In the genomic region with DNA sequence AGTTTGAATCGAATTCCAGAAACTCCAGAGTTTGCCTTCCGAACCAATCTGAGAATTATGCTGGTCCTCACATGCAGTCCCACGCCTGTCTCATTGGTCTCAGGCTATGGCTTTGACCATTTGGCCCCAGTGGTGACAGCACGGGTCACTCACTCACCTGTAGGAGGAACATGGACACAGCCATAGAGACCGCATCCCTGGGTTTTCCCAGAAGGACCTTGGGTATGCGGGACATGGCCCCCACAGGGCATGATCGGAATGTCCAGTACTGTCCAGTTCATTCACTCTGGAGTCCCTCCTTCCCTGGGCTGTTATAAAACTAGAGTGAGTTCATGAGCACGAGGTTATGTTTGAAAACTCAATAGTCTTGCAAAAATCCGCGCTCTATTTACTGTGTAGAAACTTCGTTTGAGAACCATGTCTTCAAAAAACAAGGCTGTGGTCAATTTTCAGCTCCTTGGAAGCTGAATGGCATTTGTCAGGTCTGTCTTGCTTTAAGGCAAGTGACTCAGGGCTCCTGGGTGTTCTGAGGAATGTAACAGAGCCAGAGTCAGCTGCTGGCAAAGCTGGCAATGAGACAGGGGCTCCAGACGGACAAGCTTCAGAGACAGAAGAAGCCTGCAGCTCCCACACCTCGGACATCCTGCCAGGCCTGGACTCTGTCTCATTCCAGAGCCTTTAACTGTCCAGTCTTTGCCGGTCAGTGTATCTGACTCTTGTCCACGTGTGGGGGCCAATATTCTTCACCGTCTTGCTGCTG, we compare ENCODE assay signal across 24 cellular contexts.
DNase-seq lines count a peak whose midpoint lies in the region; ATAC-seq and TF ChIP-seq lines count a peak whose summit lies in the region.
"Had no signal": no experiment of that assay in that cellular context is flagged by ENCODE, and none has a peak within 500 bp of the region (broad histone marks: within the 10 kb centered on the region; RNA-seq: fewer than 3 reads in every experiment).

No MANE protein-coding gene starts in this region.

- TF ChIP-seq POLR2A in erythroblast (IDR thresholded peaks at IDR 0.05; ENCODE audit: low read length), result no peak

- H3K27ac ChIP-seq in upper lobe of right lung, result no peak overlapping the region
- H3K27ac ChIP-seq: BLaER1 treated with 17β-estradiol and CSF1 and Interleukin-3, amounts not matched to agents 10 nM and 100 nM; breast epithelium; hepatocyte had no signal

- H3K36me3 ChIP-seq in MG63 (no peaks in the 10 kb centered on the region), upper lobe of right lung (no peaks in the 10 kb centered on the region)
- H3K36me3 ChIP-seq: BLaER1 treated with 17β-estradiol and CSF1 and Interleukin-3, amounts not matched to agents 10 nM and 100 nM; breast epithelium had no signal

- no peaks in the 10 kb centered on the region for H3K36me3 Mint-ChIP-seq in activated CD4-positive, alpha-beta T cell treated with anti-CD3 and anti-CD28 coated beads, Interleukin-2, amount 10 ng/mL, durations not matched to agents 24 days and 14 days (ENCODE audit: low read depth)
- peaks cover 5% of the 10 kb centered on the region in 2 donors for H3K36me3 Mint-ChIP-seq in activated T-cell treated with anti-CD3 and anti-CD28 coated beads, Interleukin-2, amount 50 U/mL, for 72 hours (ENCODE audit: insufficient read depth in 2 of 2)

- intact Hi-C loops in activated CD4-positive, alpha-beta T cell treated with anti-CD3 and anti-CD28 coated beads, Interleukin-2, amount 10 ng/mL, durations not matched to agents 24 days and 14 days (cut with micrococcal nuclease), result no loop called here
- intact Hi-C loops in upper lobe of right lung (cut with DNase I), result no loop called here

- peaks cover 9% of the 10 kb centered on the region for H3K27me3 Mint-ChIP-seq in activated CD4-positive, alpha-beta T cell treated with anti-CD3 and anti-CD28 coated beads, Interleukin-2, amount 10 ng/mL, durations not matched to agents 24 days and 14 days
- H3K27me3 Mint-ChIP-seq in activated T-cell treated with anti-CD3 and anti-CD28 coated beads, Interleukin-2, amount 50 U/mL, for 72 hours (ENCODE audit: low read depth), result peaks cover 7% of the 10 kb centered on the region

- H3K27me3 ChIP-seq in MG63 (no peaks in the 10 kb centered on the region), upper lobe of right lung (no peaks in the 10 kb centered on the region)
- H3K27me3 ChIP-seq: BLaER1 treated with 17β-estradiol and CSF1 and Interleukin-3, amounts not matched to agents 10 nM and 100 nM; breast epithelium; hepatocyte had no signal

- ATAC-seq in upper lobe of right lung, result peak; percentile 21
- no peak for ATAC-seq in activated T-cell treated with anti-CD3 and anti-CD28 coated beads, Interleukin-2, amount 50 U/mL, for 72 hours (replicated peaks in 1 of 2)
- ATAC-seq: activated naive CD8-positive, alpha-beta T cell treated with anti-CD3 and anti-CD28 coated beads, Interleukin-2, amount 50 U/mL, for 24 hours; Right ventricle myocardium inferior; stimulated activated naive CD8-positive, alpha-beta T cell treated with anti-CD3 and anti-CD28 coated beads, Interleukin-15, amount 100 ng/mL, for 72 hours had no signal

- H3K4me1 ChIP-seq in upper lobe of right lung, result no peaks in the 10 kb centered on the region
- H3K4me1 ChIP-seq: breast epithelium had no signal

- H3K9me3 Mint-ChIP-seq in activated CD4-positive, alpha-beta T cell treated with anti-CD3 and anti-CD28 coated beads, Interleukin-2, amount 10 ng/mL, durations not matched to agents 24 days and 14 days, result peaks cover 3% of the 10 kb centered on the region
- H3K9me3 Mint-ChIP-seq in activated T-cell treated with anti-CD3 and anti-CD28 coated beads, Interleukin-2, amount 50 U/mL, for 72 hours, result peaks cover 1 to 5% of the 10 kb centered on the region in 2 donors

- peak; percentile 45 for DNase-seq in activated CD4-positive, alpha-beta T cell treated with anti-CD3 and anti-CD28 coated beads, Interleukin-2, amount 10 ng/mL, durations not matched to agents 24 days and 14 days
- DNase-seq in activated CD4-positive, alpha-beta T cell treated with anti-CD3 and anti-CD28 coated beads, Interleukin-2, amount 50 U/mL, for 48 hours, result no peak
- DNase-seq in MG63 (peak; percentile 59), epithelial cell of esophagus (ENCODE audit: low read depth) (peak; percentile 19), upper lobe of right lung (no peak), DMS53 treated with DMSO at 0.1 percent for 48 hours (lab: John Stamatoyannopoulos, UW; ENCODE audit: unreplicated experiment) (no peak), erythroblast (lab: John Stamatoyannopoulos, UW) (no peak)
- DNase-seq in activated T-cell treated with anti-CD3 and anti-CD28 coated beads, Interleukin-2, amount 50 U/mL, for 72 hours, result no peak
- DNase-seq: activated CD4-positive, alpha-beta T cell treated with anti-CD3 and anti-CD28 coated beads for 48 hours; activated effector memory CD4-positive, alpha-beta T cell treated with anti-CD3 and anti-CD28 coated beads, Interleukin-2, amount 50 U/mL, for 16 hours; activated naive CD8-positive, alpha-beta T cell treated with anti-CD3 and anti-CD28 coated beads, Interleukin-2, amount 50 U/mL, for 24 hours; dermis blood vessel endothelial cell; HCEC 1CT; NCI-H1417 treated with DMSO at 0.1 percent for 48 hours; NCI-H2107; NCI-H524; nucleus accumbens; stimulated activated CD4-positive, alpha-beta T cell treated with anti-CD3 and anti-CD28 coated beads, Interleukin-4, amount 100 ng/mL, for 4 hours; stimulated activated naive CD8-positive, alpha-beta T cell treated with anti-CD3 and anti-CD28 coated beads, Interleukin-15, amount 100 ng/mL, for 72 hours; T-helper 1 cell had no signal

- H3K27ac Mint-ChIP-seq in activated CD4-positive, alpha-beta T cell treated with anti-CD3 and anti-CD28 coated beads, Interleukin-2, amount 10 ng/mL, durations not matched to agents 24 days and 14 days, result no peak overlapping the region
- H3K27ac Mint-ChIP-seq in activated T-cell treated with anti-CD3 and anti-CD28 coated beads, Interleukin-2, amount 50 U/mL, for 72 hours, result no peak overlapping the region
- H3K27ac Mint-ChIP-seq: activated naive CD8-positive, alpha-beta T cell treated with anti-CD3 and anti-CD28 coated beads, Interleukin-2, amount 50 U/mL, for 24 hours; stimulated activated naive CD8-positive, alpha-beta T cell treated with anti-CD3 and anti-CD28 coated beads, Interleukin-15, amount 100 ng/mL, for 72 hours had no signal

- no peak overlapping the region for H3K4me3 Mint-ChIP-seq in activated CD4-positive, alpha-beta T cell treated with anti-CD3 and anti-CD28 coated beads, Interleukin-2, amount 10 ng/mL, durations not matched to agents 24 days and 14 days
- no peak overlapping the region for H3K4me3 Mint-ChIP-seq in activated T-cell treated with anti-CD3 and anti-CD28 coated beads, Interleukin-2, amount 50 U/mL, for 72 hours
- H3K4me3 Mint-ChIP-seq: activated naive CD8-positive, alpha-beta T cell treated with anti-CD3 and anti-CD28 coated beads, Interleukin-2, amount 50 U/mL, for 24 hours; stimulated activated naive CD8-positive, alpha-beta T cell treated with anti-CD3 and anti-CD28 coated beads, Interleukin-15, amount 100 ng/mL, for 72 hours had no signal

- H3K4me3 ChIP-seq in MG63 (no peak overlapping the region), epithelial cell of esophagus (ENCODE audit: low read length) (no peak overlapping the region), upper lobe of right lung (no peak overlapping the region)
- H3K4me3 ChIP-seq: BLaER1 treated with 17β-estradiol and CSF1 and Interleukin-3, amounts not matched to agents 10 nM and 100 nM; breast epithelium; hepatocyte had no signal

- no peaks in the 10 kb centered on the region for H3K9me3 ChIP-seq in MG63
- no peaks in the 10 kb centered on the region for H3K9me3 ChIP-seq in upper lobe of right lung
- H3K9me3 ChIP-seq: breast epithelium had no signal

- peaks cover 4% of the 10 kb centered on the region for H3K4me1 Mint-ChIP-seq in activated CD4-positive, alpha-beta T cell treated with anti-CD3 and anti-CD28 coated beads, Interleukin-2, amount 10 ng/mL, durations not matched to agents 24 days and 14 days
- peaks cover 26% of the 10 kb centered on the region for H3K4me1 Mint-ChIP-seq in activated T-cell treated with anti-CD3 and anti-CD28 coated beads, Interleukin-2, amount 50 U/mL, for 72 hours (ENCODE audit: low read depth)

- TF ChIP-seq CTCF in epithelial cell of esophagus (IDR thresholded peaks at IDR 0.05; ENCODE audit: insufficient read depth, low read depth, low read length, missing control alignments), result no peak
- TF ChIP-seq CTCF in upper lobe of right lung (IDR thresholded peaks at IDR 0.05), result no peak

Comparison
In these comparisons a context has a peak if more than half of its experiments do, and no peak if none do; other contexts are left out.
1. DNase-seq: peak in activated CD4-positive, alpha-beta T cell treated with anti-CD3 and anti-CD28 coated beads, Interleukin-2, amount 10 ng/mL, durations not matched to agents 24 days and 14 days (single experiment), MG63 (single experiment) and epithelial cell of esophagus (single experiment); none in activated CD4-positive, alpha-beta T cell treated with anti-CD3 and anti-CD28 coated beads, Interleukin-2, amount 50 U/mL, for 48 hours (0 of 2), upper lobe of right lung (single experiment), DMS53 treated with DMSO at 0.1 percent for 48 hours (single experiment), erythroblast (0 of 2) and activated T-cell treated with anti-CD3 and anti-CD28 coated beads, Interleukin-2, amount 50 U/mL, for 72 hours (0 of 2).